ENCODE assay signal across 9 cellular contexts in the genomic region with DNA sequence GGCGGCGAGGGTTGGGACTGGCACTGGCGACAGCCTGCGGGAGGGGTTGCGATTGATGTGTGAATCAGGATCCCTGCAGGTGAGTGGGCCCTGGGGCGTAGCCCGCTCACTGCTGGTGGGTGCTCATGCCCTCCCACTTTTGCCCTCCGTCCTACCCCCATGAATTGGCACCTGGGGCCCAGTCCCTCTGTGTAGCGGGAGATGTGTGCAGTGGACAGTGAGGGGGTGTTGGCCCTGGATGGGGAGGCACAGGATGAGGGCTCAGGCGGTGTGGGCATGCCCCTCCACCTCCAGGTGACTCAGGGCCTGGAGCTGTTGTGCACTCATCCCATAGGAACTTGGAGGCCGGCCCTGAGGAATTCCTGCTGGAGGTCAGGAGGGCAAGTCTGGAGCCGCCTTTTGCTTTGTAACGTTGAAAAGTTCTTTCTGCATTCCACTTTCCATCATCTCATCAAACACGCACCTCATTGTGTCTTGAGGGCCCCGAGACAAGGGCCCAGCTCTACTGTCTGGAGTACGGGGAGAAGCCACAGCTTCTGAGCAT. TPM values are rescaled to one million over a fixed set of nuclear protein-coding genes. Genes with fewer than 3 reads are reported as not detected.
A peak's percentile ranks its signal among the peaks of the same experiment; 100 is the strongest.
DNase-seq lines count a peak whose midpoint lies in the region; ATAC-seq and TF ChIP-seq lines count a peak whose summit lies in the region.
"Had no signal": no experiment of that assay in that cellular context is flagged by ENCODE, and none has a peak within 500 bp of the region (broad histone marks: within the 10 kb centered on the region; RNA-seq: fewer than 3 reads in every experiment).

No MANE protein-coding gene starts in this region.

- H3K27me3 Mint-ChIP-seq in activated CD4-positive, alpha-beta memory T cell treated with anti-CD3 and anti-CD28 coated beads for 36 hours, result peaks cover 45% of the 10 kb centered on the region

- no peak for TF ChIP-seq RAD21 in liver (IDR thresholded peaks at IDR 0.05)

- H3K4me1 ChIP-seq in liver (ENCODE audit: control insufficient read depth in 4 of 4, insufficient read depth in 4 of 4, low read length in 3 of 4), result peaks cover 0 to 36% (median 11%) of the 10 kb centered on the region in 4 donors

- 82% methylated on average over 16 of the region's 16 CpGs for WGBS in liver

- H3K27me3 ChIP-seq in liver (ENCODE audit: control insufficient read depth in 4 of 4, insufficient read depth in 4 of 4, low read length in 3 of 4), result peaks cover 0 to 4% (median 2%) of the 10 kb centered on the region in 4 donors

- no peaks in the 10 kb centered on the region for H3K36me3 Mint-ChIP-seq in activated CD4-positive, alpha-beta memory T cell treated with anti-CD3 and anti-CD28 coated beads for 36 hours

- no peak overlapping the region for H3K4me3 Mint-ChIP-seq in activated CD4-positive, alpha-beta memory T cell treated with anti-CD3 and anti-CD28 coated beads for 36 hours

- H3K27ac ChIP-seq in liver (ENCODE audit: low read depth in 1 of 2, low read length in 2 of 2), result peak overlapping the region; percentile 41 to 46

- H3K9me3 Mint-ChIP-seq in activated CD4-positive, alpha-beta memory T cell treated with anti-CD3 and anti-CD28 coated beads for 36 hours, result no peaks in the 10 kb centered on the region

- peaks cover 13% of the 10 kb centered on the region for H3K4me1 Mint-ChIP-seq in activated CD4-positive, alpha-beta memory T cell treated with anti-CD3 and anti-CD28 coated beads for 36 hours (ENCODE audit: low read depth)

- H3K4me3 ChIP-seq in liver (ENCODE audit: low read depth in 1 of 3, low read length in 3 of 3), result no peak overlapping the region

- POLR2A ChIA-PET in activated CD4-positive, alpha-beta memory T cell treated with anti-CD3 and anti-CD28 coated beads for 36 hours (lab: Charles Lee), result no interaction called here

- CTCF ChIA-PET in activated CD4-positive, alpha-beta memory T cell treated with anti-CD3 and anti-CD28 coated beads for 36 hours (lab: Charles Lee), result interaction anchor here (0.8 to 0.9 kb wide), 2 partner anchors 17 to 31 kb away, joined by 3 read pairs; no protein-coding TSS in a partner anchor

- H3K9ac ChIP-seq in liver (ENCODE audit: low read depth in 1 of 2, low read length in 2 of 2), result no peak overlapping the region

- peak; percentile 98 for DNase-seq in A172 (ENCODE audit: low spot score)
- DNase-seq in HT1080 (ENCODE audit: low read depth), result peak; percentile 96
- peak; percentile 46 for DNase-seq in cerebellar cortex (ENCODE audit: low spot score)
- DNase-seq in activated CD4-positive, alpha-beta memory T cell treated with anti-CD3 and anti-CD28 coated beads for 36 hours, result no peak
- no peak for DNase-seq in DMS 273 treated with DMSO at 0.1 percent for 48 hours (lab: John Stamatoyannopoulos, UW)

- intact Hi-C loops in activated CD4-positive, alpha-beta memory T cell treated with anti-CD3 and anti-CD28 coated beads for 36 hours (cut with micrococcal nuclease), result loop anchor here (10.0 kb wide), 1 partner anchor 212 kb away; no protein-coding TSS in a partner anchor

- no peak for ATAC-seq in HG03521 (IDR thresholded peaks at IDR 0.05; ENCODE audit: unreplicated experiment)
- no peak for ATAC-seq in GM21825 (IDR thresholded peaks at IDR 0.05; ENCODE audit: unreplicated experiment)

- H3K27ac Mint-ChIP-seq in activated CD4-positive, alpha-beta memory T cell treated with anti-CD3 and anti-CD28 coated beads for 36 hours, result no peak overlapping the region
- H3K27ac Mint-ChIP-seq: CD14-positive monocyte had no signal

- H3K9me3 ChIP-seq in liver (ENCODE audit: control insufficient read depth in 4 of 4, low read length in 3 of 4), result no peaks in the 10 kb centered on the region

- H3K36me3 ChIP-seq in liver (ENCODE audit: control insufficient read depth in 4 of 4, insufficient read depth in 3 of 4, low read depth in 1 of 4, low read length in 3 of 4), result no peaks in the 10 kb centered on the region

- no peak for TF ChIP-seq CTCF in liver (IDR thresholded peaks at IDR 0.05; ENCODE audit: low read depth, low read length, missing input control)

TF ChIP-seq in liver, 16 proteins besides CTCF, POLR2A, EP300 and RAD21:
- TF ChIP-seq NR2F2 (IDR thresholded peaks at IDR 0.05), result peak; percentile 33
- no peak for TF ChIP-seq YY1 (IDR thresholded peaks at IDR 0.05)
- no peak for TF ChIP-seq GABPA (IDR thresholded peaks at IDR 0.05 in 1 of 2, conservative IDR thresholded peaks at IDR 0.05 in 1 of 2)

RNA-seq across cellular contexts. Expression of a gene that starts 3.0 kb away (rescaled TPM):
- total RNA-seq in A172 (2014; rRNA removed; shearing (Covaris generic)), result 2.8 and 3.1 TPM in 2 replicates
- 4.1 and 5.2 TPM in 2 replicates for total RNA-seq in HT1080 (2014; rRNA removed; shearing (Covaris generic))
- polyA plus RNA-seq in HT1080 (2015; cell fraction: cytosol; rRNA removed), result 6.4 and 7.3 TPM in 2 replicates
- polyA plus RNA-seq in HT1080 (2015; cell fraction: nucleus; rRNA removed), result 48.3 and 49.9 TPM in 2 replicates
- total RNA-seq in liver, result 1 to 10 TPM; 2.1 to 4.4 TPM
- polyA plus RNA-seq in liver, result 1 to 10 TPM; 3.0 to 3.2 TPM
- not detected for total RNA-seq in activated CD4-positive, alpha-beta memory T cell treated with anti-CD3 and anti-CD28 coated beads for 36 hours
- polyA plus RNA-seq: CD14-positive monocyte had no signal

RNA-seq across cellular contexts. Expression of a gene that starts 23.9 kb away (rescaled TPM):
- total RNA-seq in A172 (2014; rRNA removed; shearing (Covaris generic)), result not detected in 2 replicates
- total RNA-seq in HT1080 (2014; rRNA removed; shearing (Covaris generic)), result not detected in 2 replicates
- not detected in 2 replicates for polyA plus RNA-seq in HT1080 (2015; cell fraction: cytosol; rRNA removed)
- polyA plus RNA-seq in HT1080 (2015; cell fraction: nucleus; rRNA removed), result not detected in 2 replicates
- not detected for total RNA-seq in liver
- under 1 TPM in 1 of 2 donors, not detected in 1; 0.10 TPM for polyA plus RNA-seq in liver
- not detected for total RNA-seq in activated CD4-positive, alpha-beta memory T cell treated with anti-CD3 and anti-CD28 coated beads for 36 hours
- polyA plus RNA-seq: CD14-positive monocyte had no signal

RNA-seq across cellular contexts. Expression of a gene that starts 35.9 kb away (rescaled TPM):
- 0.16 and 0.24 TPM in 2 replicates for total RNA-seq in A172 (2014; rRNA removed; shearing (Covaris generic))
- total RNA-seq in HT1080 (2014; rRNA removed; shearing (Covaris generic)), result 0.60 and 1.3 TPM in 2 replicates
- polyA plus RNA-seq in HT1080 (2015; cell fraction: cytosol; rRNA removed), result 0.12 and 0.48 TPM in 2 replicates
- polyA plus RNA-seq in HT1080 (2015; cell fraction: nucleus; rRNA removed), result 0.47 and 0.85 TPM in 2 replicates
- total RNA-seq in liver, result under 1 TPM; 0.14 to 0.17 TPM
- under 1 TPM; 0.13 to 0.14 TPM for polyA plus RNA-seq in liver
- total RNA-seq in activated CD4-positive, alpha-beta memory T cell treated with anti-CD3 and anti-CD28 coated beads for 36 hours, result 1 to 10 TPM; 6.4 to 6.7 TPM
- polyA plus RNA-seq: CD14-positive monocyte had no signal

RNA-seq across cellular contexts. Expression of a gene that starts 37.6 kb away (rescaled TPM):
- not detected in 2 replicates for total RNA-seq in A172 (2014; rRNA removed; shearing (Covaris generic))
- not detected in 2 replicates for total RNA-seq in HT1080 (2014; rRNA removed; shearing (Covaris generic))
- not detected in 2 replicates for polyA plus RNA-seq in HT1080 (2015; cell fraction: cytosol; rRNA removed)
- not detected in 2 replicates for polyA plus RNA-seq in HT1080 (2015; cell fraction: nucleus; rRNA removed)
- total RNA-seq in liver, result not detected
- under 1 TPM in 1 of 2 donors, not detected in 1; 0.01 TPM for polyA plus RNA-seq in liver
- under 1 TPM; 0.05 to 0.14 TPM for total RNA-seq in activated CD4-positive, alpha-beta memory T cell treated with anti-CD3 and anti-CD28 coated beads for 36 hours
- polyA plus RNA-seq: CD14-positive monocyte had no signal

Comparison
In these comparisons a context has a peak if more than half of its experiments do, and no peak if none do; other contexts are left out.
1. DNase-seq: peak in A172 (single experiment), HT1080 (single experiment) and cerebellar cortex (single experiment); none in activated CD4-positive, alpha-beta memory T cell treated with anti-CD3 and anti-CD28 coated beads for 36 hours (single experiment) and DMS 273 treated with DMSO at 0.1 percent for 48 hours (single experiment).